ENCODE assay signal across 27 cellular contexts in genomic region chr20:38407321-38407720, GRCh38.
"Had no signal": no experiment of that assay in that cellular context is flagged by ENCODE, and none has a peak within 500 bp of the region (broad histone marks: within the 10 kb centered on the region; RNA-seq: fewer than 3 reads in every experiment).

No MANE protein-coding gene starts in this region.

- ATAC-seq: heart right ventricle; left colon; left lung; lower lobe of right lung; naive thymus-derived CD8-positive, alpha-beta T cell; pancreas; right cardiac atrium; stimulated activated memory B cell treated with anti-CD40 and anti-IgM and Interleukin-4, amounts not matched to agents 10 μg/mL and 1 μg/mL and 100 μg/mL, for 72 hours had no signal

- H3K4me1 Mint-ChIP-seq: naive thymus-derived CD8-positive, alpha-beta T cell; nephron; neural crest cell; stimulated activated memory B cell treated with anti-CD40 and anti-IgM and Interleukin-4, amounts not matched to agents 10 μg/mL and 1 μg/mL and 100 μg/mL, for 72 hours had no signal

- H3K4me3 Mint-ChIP-seq: naive thymus-derived CD8-positive, alpha-beta T cell; nephron; neural crest cell; stimulated activated memory B cell treated with anti-CD40 and anti-IgM and Interleukin-4, amounts not matched to agents 10 μg/mL and 1 μg/mL and 100 μg/mL, for 72 hours had no signal

- H3K27ac Mint-ChIP-seq: naive thymus-derived CD8-positive, alpha-beta T cell; stimulated activated memory B cell treated with anti-CD40 and anti-IgM and Interleukin-4, amounts not matched to agents 10 μg/mL and 1 μg/mL and 100 μg/mL, for 72 hours had no signal

- H3K27me3 Mint-ChIP-seq: naive thymus-derived CD8-positive, alpha-beta T cell; stimulated activated memory B cell treated with anti-CD40 and anti-IgM and Interleukin-4, amounts not matched to agents 10 μg/mL and 1 μg/mL and 100 μg/mL, for 72 hours had no signal

- H3K27ac ChIP-seq: heart right ventricle, left lung, lower lobe of right lung, pancreas, prostate gland, sigmoid colon, spleen, testis, thyroid gland, transverse colon, upper lobe of left lung, vagina had no signal

- H3K4me1 ChIP-seq: heart right ventricle, left lung, lower lobe of right lung, pancreas, prostate gland, sigmoid colon, spleen, testis, thyroid gland, transverse colon, upper lobe of left lung, vagina had no signal

- DNase-seq: hippocampal formation; left colon; lower lobe of right lung; mammary epithelial cell; mesenchymal stem cell; naive thymus-derived CD8-positive, alpha-beta T cell; posterior cingulate gyrus; retina; sigmoid colon; small intestine; spleen; stimulated activated CD4-positive, alpha-beta T cell treated with anti-CD3 and anti-CD28 coated beads, Interleukin-4, amount 100 ng/mL, for 24 hours; stimulated activated naive CD4-positive, alpha-beta T cell treated with Interleukin-2 at 50 U/mL for 16 hours; substantia nigra; testis; thyroid gland; transverse colon had no signal

- H3K4me3 ChIP-seq: heart right ventricle, left lung, lower lobe of right lung, pancreas, prostate gland, sigmoid colon, spleen, thyroid gland, transverse colon, upper lobe of left lung, vagina had no signal

- H3K9me3 ChIP-seq: heart right ventricle, left lung, lower lobe of right lung, pancreas, prostate gland, testis, thyroid gland, transverse colon, upper lobe of left lung, vagina had no signal

- H3K36me3 ChIP-seq: prostate gland, thyroid gland, transverse colon had no signal

- H3K27me3 ChIP-seq: left lung, pancreas, sigmoid colon, spleen, testis, thyroid gland, transverse colon, upper lobe of left lung, vagina had no signal
